ENCODE assay signal across 8 cellular contexts in genomic region chr19:35931161-35931873, GRCh38. TPM values are rescaled to one million over a fixed set of nuclear protein-coding genes. Genes with fewer than 3 reads are reported as not detected.
A peak's percentile ranks its signal among the peaks of the same experiment; 100 is the strongest.
DNase-seq lines count a peak whose midpoint lies in the region; ATAC-seq and TF ChIP-seq lines count a peak whose summit lies in the region.

No MANE protein-coding gene starts in this region.

- no peaks in the 10 kb centered on the region for H3K36me3 ChIP-seq in liver (ENCODE audit: control insufficient read depth in 4 of 4, insufficient read depth in 3 of 4, low read depth in 1 of 4, low read length in 3 of 4)

- no peaks in the 10 kb centered on the region for H3K9me3 ChIP-seq in liver (ENCODE audit: control insufficient read depth in 4 of 4, low read length in 3 of 4)

- ATAC-seq in GM19351 (IDR thresholded peaks at IDR 0.05; ENCODE audit: unreplicated experiment) (peak; percentile 88), HG03521 (IDR thresholded peaks at IDR 0.05; ENCODE audit: unreplicated experiment) (peak; percentile 97)

- TF ChIP-seq CTCF in liver (IDR thresholded peaks at IDR 0.05; ENCODE audit: low read depth, low read length, missing input control): peak; percentile 93

- no peak overlapping the region for H3K4me3 ChIP-seq in liver (ENCODE audit: low read depth in 1 of 3, low read length in 3 of 3)

- TF ChIP-seq RAD21 in liver (IDR thresholded peaks at IDR 0.05): peak; percentile 96 to 98

- WGBS in liver: under 1% methylated on average over 47 of the region's 47 CpGs

- DNase-seq in CD1c-positive myeloid dendritic cell (ENCODE audit: extremely low spot score) (peak; percentile 100), NCI-H69 (lab: John Stamatoyannopoulos, UW) (peak; percentile 100), dermis blood vessel endothelial cell (peak; percentile 100)
- peak; percentile 97 to 99 for DNase-seq in activated CD4-positive, alpha-beta T cell treated with anti-CD3 and anti-CD28 coated beads, Interleukin-2, amount 50 U/mL, for 24 hours (ENCODE audit: low read depth in 1 of 2, low spot score in 1 of 2)
- DNase-seq in stimulated activated CD4-positive, alpha-beta T cell treated with anti-CD3 and anti-CD28 coated beads, Interleukin-4, amount 100 ng/mL, for 24 hours: peak; percentile 99

- H3K27me3 ChIP-seq in liver (ENCODE audit: control insufficient read depth in 4 of 4, insufficient read depth in 4 of 4, low read length in 3 of 4): peaks cover 0 to 4% (median 0%) of the 10 kb centered on the region in 4 donors

- peak overlapping the region in 1 of 2 donors; percentile 61 for H3K27ac ChIP-seq in liver (ENCODE audit: low read depth in 1 of 2, low read length in 2 of 2)

- no peak overlapping the region for H3K9ac ChIP-seq in liver (ENCODE audit: low read depth in 1 of 2, low read length in 2 of 2)

- H3K4me1 ChIP-seq in liver (ENCODE audit: control insufficient read depth in 4 of 4, insufficient read depth in 4 of 4, low read length in 3 of 4): peaks cover 3 to 11% (median 9%) of the 10 kb centered on the region in 4 donors

TF ChIP-seq in liver, 16 proteins besides CTCF, POLR2A, EP300 and RAD21:
- TF ChIP-seq EGR1 (IDR thresholded peaks at IDR 0.05; ENCODE audit: low read depth in 2 of 2) (peak in 1 of 2 donors; percentile 82), FOXA2 (IDR thresholded peaks at IDR 0.05) (peak; percentile 69), REST (IDR thresholded peaks at IDR 0.05) (peak; percentile 94), JUND (IDR thresholded peaks at IDR 0.05) (no peak), ATF3 (IDR thresholded peaks at IDR 0.05) (no peak), SP1 (IDR thresholded peaks at IDR 0.05) (peak; percentile 87), NR2F2 (IDR thresholded peaks at IDR 0.05) (no peak), GABPA (IDR thresholded peaks at IDR 0.05 in 1 of 2, conservative IDR thresholded peaks at IDR 0.05 in 1 of 2) (peak in 1 of 2 donors; percentile 90), FOXA1 (IDR thresholded peaks at IDR 0.05) (peak; percentile 59), ZBTB33 (IDR thresholded peaks at IDR 0.05) (peak; percentile 98), MAX (IDR thresholded peaks at IDR 0.05) (peak; percentile 96), HNF4G (IDR thresholded peaks at IDR 0.05) (no peak), TAF1 (conservative IDR thresholded peaks at IDR 0.05) (peak; percentile 16), HNF4A (conservative IDR thresholded peaks at IDR 0.05) (no peak), RXRA (IDR thresholded peaks at IDR 0.05) (peak; percentile 50 to 55), YY1 (IDR thresholded peaks at IDR 0.05) (peak; percentile 97)

RNA-seq across cellular contexts. Expression of gene LRFN3, which starts 4.9 kb away (rescaled TPM):
- total RNA-seq in dermis blood vessel endothelial cell: 3.6 and 3.7 TPM in 2 replicates
- total RNA-seq in liver: 1 to 10 TPM in 1 of 2 donors, under 1 TPM in 1; 0.89 to 1.9 TPM
- polyA plus RNA-seq in liver: 1 to 10 TPM; 2.2 to 8.4 TPM

RNA-seq across cellular contexts. Expression of gene TYROBP, which starts 23.2 kb away (rescaled TPM):
- total RNA-seq in dermis blood vessel endothelial cell (not detected in 2 replicates), liver (10 to 100 TPM; 26.8 to 37.6 TPM)
- 10 to 100 TPM; 43.8 to 89.6 TPM for polyA plus RNA-seq in liver

RNA-seq across cellular contexts. Expression of gene HCST, which starts 29.0 kb away (rescaled TPM):
- total RNA-seq in dermis blood vessel endothelial cell (0.19 TPM in 1 of 2 replicates, not detected in the other), liver (1 to 10 TPM; 2.0 to 3.1 TPM)
- polyA plus RNA-seq in liver: 10 to 100 TPM in 1 of 2 donors, 1 to 10 TPM in 1; 4.6 to 13.3 TPM

RNA-seq across cellular contexts. Expression of gene NFKBID, which starts 31.0 kb away (rescaled TPM):
- total RNA-seq in dermis blood vessel endothelial cell (2.7 and 3.2 TPM in 2 replicates), liver (1 to 10 TPM; 1.3 to 2.4 TPM)
- 1 to 10 TPM in 1 of 2 donors, under 1 TPM in 1; 0.66 to 1.2 TPM for polyA plus RNA-seq in liver

Comparison
In these comparisons a context has a peak if more than half of its experiments do, and no peak if none do; other contexts are left out.
1. RNA of gene TYROBP, which starts 23.2 kb away (total RNA-seq): 26.8 to 37.6 TPM in liver; not detected in dermis blood vessel endothelial cell; every median in the first group is over 10 times any median in the second.
2. Peak in every context shown above with its lines, with median percentiles within 50 percentile points of each other: DNase-seq.